Comparison of ENCODE assay signal across 19 cellular contexts in the genomic region with DNA sequence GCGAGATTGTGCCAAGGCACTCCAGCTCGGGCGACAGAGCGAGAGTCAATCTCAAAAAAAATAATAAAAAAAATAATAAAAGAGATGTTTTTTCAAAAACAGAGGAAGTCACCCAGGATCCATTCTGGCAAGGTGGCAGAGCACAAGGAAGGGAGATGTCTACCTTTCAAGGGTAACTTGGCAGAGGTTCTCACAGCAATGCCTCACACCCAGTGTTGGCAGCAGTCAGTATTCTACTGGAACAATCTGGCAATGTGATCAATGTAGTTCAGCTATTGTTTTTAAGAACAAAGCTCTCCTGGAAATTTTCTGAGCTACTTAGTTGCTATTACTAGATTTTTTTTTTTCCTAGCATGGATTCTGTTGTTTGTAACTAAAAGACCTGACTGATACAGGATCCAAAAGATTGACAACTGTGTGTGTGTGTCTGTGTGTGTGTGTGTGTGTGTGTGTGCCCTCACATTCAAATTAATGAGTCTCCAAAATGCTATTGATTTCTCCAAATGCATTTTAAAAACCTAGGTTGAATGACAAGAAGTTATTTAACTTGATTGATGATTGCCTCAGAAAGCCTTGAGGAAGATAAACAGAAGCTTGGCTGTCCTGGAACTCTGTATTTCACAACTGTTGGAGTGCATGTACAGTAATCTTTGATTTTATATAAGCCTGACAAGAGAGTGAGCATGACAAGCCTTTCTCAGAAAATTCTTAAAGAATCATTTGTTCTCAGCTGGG.
"Had no signal": no experiment of that assay in that cellular context is flagged by ENCODE, and none has a peak within 500 bp of the region (broad histone marks: within the 10 kb centered on the region; RNA-seq: fewer than 3 reads in every experiment).

No MANE protein-coding gene starts in this region.

- H3K9me3 Mint-ChIP-seq: activated T-cell treated with anti-CD3 and anti-CD28 coated beads, Interleukin-2, amount 50 U/mL, for 24 hours; nephron progenitor cell had no signal

- H3K36me3 ChIP-seq: ascending aorta, cardiac muscle cell, colonic mucosa, SJSA1, stomach, tibial artery had no signal

- H3K4me1 Mint-ChIP-seq: activated CD8-positive, alpha-beta memory T cell treated with anti-CD3 and anti-CD28 coated beads, Interleukin-2, amount 10 ng/mL, durations not matched to agents 7 days and 5 days had no signal

- H3K27ac ChIP-seq: ascending aorta, cardiac muscle cell, colonic mucosa, SJSA1, stomach, tibial artery had no signal

- ATAC-seq: activated CD4-positive, CD25-positive, alpha-beta regulatory T cell treated with anti-CD3 and anti-CD28 coated beads, Interleukin-2, amount 50 U/mL, for 24 hours; activated CD8-positive, alpha-beta memory T cell treated with anti-CD3 and anti-CD28 coated beads, Interleukin-2, amount 10 ng/mL, durations not matched to agents 7 days and 5 days had no signal

- H3K9me3 ChIP-seq: ascending aorta, colonic mucosa, SJSA1, stomach, tibial artery had no signal

- FAIRE-seq: endothelial cell of umbilical vein had no signal

- DNase-seq: activated CD4-positive, alpha-beta T cell treated with anti-CD3 and anti-CD28 coated beads, Interleukin-2, amount 50 U/mL, for 4 hours; activated CD8-positive, alpha-beta memory T cell treated with anti-CD3 and anti-CD28 coated beads, Interleukin-2, amount 10 ng/mL, durations not matched to agents 7 days and 5 days; activated gamma-delta T cell; activated T-cell treated with anti-CD3 and anti-CD28 coated beads, Interleukin-2, amount 50 U/mL, for 24 hours; colonic mucosa; effector CD4-positive, alpha-beta T cell; glutamatergic neuron; mesendoderm; nephron progenitor cell; stimulated activated CD4-positive, alpha-beta T cell treated with anti-CD3 and anti-CD28 coated beads, Interleukin-4, amount 100 ng/mL, for 4 hours; stomach; SW 1271; tibial artery had no signal

- H3K36me3 Mint-ChIP-seq: activated CD8-positive, alpha-beta memory T cell treated with anti-CD3 and anti-CD28 coated beads, Interleukin-2, amount 10 ng/mL, durations not matched to agents 7 days and 5 days; activated naive CD8-positive, alpha-beta T cell had no signal

- H3K4me3 ChIP-seq: ascending aorta, cardiac muscle cell, colonic mucosa, SJSA1, stomach, tibial artery had no signal

- H3K27me3 ChIP-seq: ascending aorta, cardiac muscle cell, colonic mucosa, SJSA1, stomach, tibial artery had no signal

- H3K27ac Mint-ChIP-seq: activated CD8-positive, alpha-beta memory T cell treated with anti-CD3 and anti-CD28 coated beads, Interleukin-2, amount 10 ng/mL, durations not matched to agents 7 days and 5 days; activated naive CD8-positive, alpha-beta T cell; activated T-cell treated with anti-CD3 and anti-CD28 coated beads, Interleukin-2, amount 50 U/mL, for 24 hours; nephron progenitor cell had no signal

- H3K4me1 ChIP-seq: ascending aorta, colonic mucosa, stomach, tibial artery had no signal

- H3K4me3 Mint-ChIP-seq: activated CD8-positive, alpha-beta memory T cell treated with anti-CD3 and anti-CD28 coated beads, Interleukin-2, amount 10 ng/mL, durations not matched to agents 7 days and 5 days; activated naive CD8-positive, alpha-beta T cell; activated T-cell treated with anti-CD3 and anti-CD28 coated beads, Interleukin-2, amount 50 U/mL, for 24 hours; nephron progenitor cell had no signal

- H3K27me3 Mint-ChIP-seq: activated naive CD8-positive, alpha-beta T cell; activated T-cell treated with anti-CD3 and anti-CD28 coated beads, Interleukin-2, amount 50 U/mL, for 24 hours had no signal
